ENCODE assay signal across 8 cellular contexts in genomic region chr1:156338180-156338973, GRCh38. TPM values are rescaled to one million over a fixed set of nuclear protein-coding genes. Genes with fewer than 3 reads are reported as not detected.
DNase-seq lines count a peak whose midpoint lies in the region; ATAC-seq and TF ChIP-seq lines count a peak whose summit lies in the region.

Gene CCT3, minus strand, starts transcription at chr1:156338292. Its CDS starts 108 bp downstream, at chr1:156338184.
Gene TSACC, plus strand, starts transcription at chr1:156338526. Its CDS starts 1,232 bp downstream, at chr1:156339758.

- no peaks in the 10 kb centered on the region for H3K27me3 ChIP-seq in esophagus muscularis mucosa
- no peaks in the 10 kb centered on the region for H3K27me3 ChIP-seq in muscle layer of colon (ENCODE audit: control insufficient read depth in 1 of 2, insufficient read depth in 2 of 2, low read length in 2 of 2)

- H3K36me3 ChIP-seq in esophagus muscularis mucosa (peaks cover 9 to 24% (median 23%) of the 10 kb centered on the region in 4 donors), muscle layer of colon (ENCODE audit: insufficient read depth, low read length) (peaks cover 18% of the 10 kb centered on the region)

- WGBS in esophagus muscularis mucosa: under 1% methylated on average over 27 of the region's 47 CpGs

- peak; percentile 98 for DNase-seq in DMS79 (lab: John Stamatoyannopoulos, UW)
- peak; percentile 98 for DNase-seq in KG1 (lab: John Stamatoyannopoulos, UW)
- DNase-seq in activated T-cell treated with anti-CD3 and anti-CD28 coated beads, Interleukin-2, amount 50 U/mL, for 48 hours: peak; percentile 99 to 100
- peak; percentile 100 for DNase-seq in esophagus muscularis mucosa (ENCODE audit: extremely low spot score)
- peak; percentile 98 to 99 for DNase-seq in stimulated activated CD8-positive, alpha-beta memory T cell treated with anti-CD3 and anti-CD28 coated beads, Interleukin-7, amount 100 ng/mL, for 1 hour (ENCODE audit: low read depth in 2 of 2)

- peak within 1 kb of the TSS; percentile 78 to 94 (median 88) for H3K4me3 ChIP-seq in esophagus muscularis mucosa
- H3K4me3 ChIP-seq in muscle layer of colon (ENCODE audit: low read depth in 1 of 2, low read length in 2 of 2): peak within 1 kb of the TSS; percentile 81 to 98

- ATAC-seq in GM21737 (IDR thresholded peaks at IDR 0.05; ENCODE audit: unreplicated experiment): peak; percentile 86

- H3K9ac ChIP-seq in muscle layer of colon (ENCODE audit: low read length): peak within 1 kb of the TSS; percentile 80

- peak within 1 kb of the TSS; percentile 82 to 90 (median 89) for H3K27ac ChIP-seq in esophagus muscularis mucosa (replicated peaks in 1 of 4)
- peak within 1 kb of the TSS; percentile 92 for H3K27ac ChIP-seq in muscle layer of colon (ENCODE audit: low read depth, low read length)

- intact Hi-C loops in esophagus muscularis mucosa (cut with DNase I): no loop called here

- no peak for TF ChIP-seq EP300 in esophagus muscularis mucosa (IDR thresholded peaks at IDR 0.05)

- H3K4me1 ChIP-seq in esophagus muscularis mucosa (peaks cover 19 to 29% (median 25%) of the 10 kb centered on the region in 4 donors), muscle layer of colon (ENCODE audit: insufficient read depth, low read length) (peaks cover 7% of the 10 kb centered on the region)

- no peaks in the 10 kb centered on the region for H3K9me3 ChIP-seq in esophagus muscularis mucosa
- no peaks in the 10 kb centered on the region for H3K9me3 ChIP-seq in muscle layer of colon (ENCODE audit: low read length)

- TF ChIP-seq POLR2A in esophagus muscularis mucosa (IDR thresholded peaks at IDR 0.05; ENCODE audit: low read depth): no peak

- no peak for TF ChIP-seq CTCF in esophagus muscularis mucosa (IDR thresholded peaks at IDR 0.05)

TF ChIP-seq in PFSK-1, 5 proteins besides CTCF, POLR2A, EP300 and RAD21:
- TF ChIP-seq TAF1 (IDR thresholded peaks at IDR 0.05; ENCODE audit: borderline replicate concordance, insufficient read depth, low read length) (peak; percentile 97), REST (IDR thresholded peaks at IDR 0.05; ENCODE audit: insufficient read depth in 1 of 2, low read depth in 2 of 2, low read length in 2 of 2) (peak in 1 of 2 experiments; percentile 60; a peak in 2 of 4 replicates), POLR2AphosphoS5 (IDR thresholded peaks at IDR 0.05; ENCODE audit: low read depth, low read length) (peak; percentile 97), FOXP2 (optimal IDR thresholded peaks at IDR 0.05; ENCODE audit: borderline replicate concordance, extremely low read depth, extremely low read length, insufficient read depth) (peak; percentile 10), SIN3A (IDR thresholded peaks at IDR 0.05; ENCODE audit: borderline replicate concordance, insufficient read depth, low read length) (peak; percentile 91; the same call in 1 of the 2 replicates)
TF ChIP-seq in PFSK-1: peak in this region for 5.

RNA-seq across cellular contexts. Expression of gene CCT3, which starts in this region (rescaled TPM):
- polyA plus RNA-seq in PFSK-1 (2012; ENCODE audit: insufficient read length, low read depth): 369 TPM
- 100 to 1,000 TPM; 172 to 241 (median 222) TPM for total RNA-seq in esophagus muscularis mucosa

RNA-seq across cellular contexts. Expression of gene TSACC, which starts in this region (rescaled TPM):
- polyA plus RNA-seq in PFSK-1 (2012; ENCODE audit: insufficient read length, low read depth): 0.68 TPM
- not detected for total RNA-seq in esophagus muscularis mucosa

Comparison
In these comparisons a context has a peak if more than half of its experiments do, and no peak if none do; other contexts are left out.
1. Peak in every context shown above with its lines: DNase-seq, ATAC-seq, H3K4me3 ChIP-seq and H3K27ac ChIP-seq.